ENCODE assay signal across 1 cellular context in the genomic region with DNA sequence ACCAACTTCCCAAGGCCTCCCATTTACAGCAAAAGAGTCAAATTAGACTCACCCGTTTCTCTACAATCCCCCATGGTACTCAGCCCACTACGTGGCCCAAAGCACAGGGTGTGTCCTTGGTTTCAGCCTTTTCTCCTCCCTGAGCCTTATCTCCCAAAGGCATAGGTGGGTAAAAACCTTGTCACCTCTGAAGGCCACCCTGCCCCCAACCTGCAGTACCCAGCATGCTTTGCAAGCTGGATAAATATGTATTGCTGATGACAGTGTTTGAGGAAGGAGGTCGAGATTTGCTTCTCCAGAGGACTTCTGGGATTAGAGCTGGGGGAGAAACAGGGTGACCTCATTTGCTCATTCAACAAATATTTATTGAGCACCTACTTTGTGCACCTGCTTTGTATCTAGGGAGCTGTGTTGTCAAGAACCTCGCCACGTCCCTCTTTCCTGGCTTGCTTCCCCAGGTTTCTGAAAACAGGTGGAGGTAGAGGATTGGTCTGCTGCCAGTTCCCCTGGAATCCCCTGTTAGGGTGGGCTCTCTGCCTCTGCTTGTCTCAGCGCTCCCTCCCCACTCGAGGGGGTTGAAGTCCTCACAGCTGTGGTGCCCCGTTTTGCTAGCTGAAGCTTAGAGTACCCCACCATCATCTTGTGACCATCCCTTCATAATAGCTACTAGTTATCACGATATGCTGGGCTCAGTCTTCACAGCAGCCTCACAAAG.
A peak's percentile ranks its signal among the peaks of the same experiment; 100 is the strongest.
TF ChIP-seq lines count a peak whose summit lies in the region.

No MANE protein-coding gene starts in this region.

TF ChIP-seq in liver, 16 proteins besides CTCF, POLR2A, EP300 and RAD21 (continued from another document):
- TF ChIP-seq NR2F2 (IDR thresholded peaks at IDR 0.05) (no peak), TAF1 (conservative IDR thresholded peaks at IDR 0.05) (no peak), GABPA (IDR thresholded peaks at IDR 0.05 in 1 of 2, conservative IDR thresholded peaks at IDR 0.05 in 1 of 2) (no peak), HNF4A (conservative IDR thresholded peaks at IDR 0.05) (peak in 1 of 2 donors; percentile 76), FOXA1 (IDR thresholded peaks at IDR 0.05) (no peak), JUND (IDR thresholded peaks at IDR 0.05) (peak in 1 of 2 donors; percentile 94), SP1 (IDR thresholded peaks at IDR 0.05) (no peak)
- TF ChIP-seq, protein P1, sequence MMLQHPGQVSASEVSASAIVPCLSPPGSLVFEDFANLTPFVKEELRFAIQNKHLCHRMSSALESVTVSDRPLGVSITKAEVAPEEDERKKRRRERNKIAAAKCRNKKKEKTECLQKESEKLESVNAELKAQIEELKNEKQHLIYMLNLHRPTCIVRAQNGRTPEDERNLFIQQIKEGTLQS (IDR thresholded peaks at IDR 0.05), result no peak
